In genomic region chr9:130780865-130781504, GRCh38 we compare ENCODE assay signal across 1 cellular context.
TF ChIP-seq lines count a peak whose summit lies in the region.

No MANE protein-coding gene starts in this region.

TF ChIP-seq in HEK293, 187 proteins besides CTCF, POLR2A, EP300 and RAD21 (continued from another document and continues in another):
- TF ChIP-seq, protein P1, sequence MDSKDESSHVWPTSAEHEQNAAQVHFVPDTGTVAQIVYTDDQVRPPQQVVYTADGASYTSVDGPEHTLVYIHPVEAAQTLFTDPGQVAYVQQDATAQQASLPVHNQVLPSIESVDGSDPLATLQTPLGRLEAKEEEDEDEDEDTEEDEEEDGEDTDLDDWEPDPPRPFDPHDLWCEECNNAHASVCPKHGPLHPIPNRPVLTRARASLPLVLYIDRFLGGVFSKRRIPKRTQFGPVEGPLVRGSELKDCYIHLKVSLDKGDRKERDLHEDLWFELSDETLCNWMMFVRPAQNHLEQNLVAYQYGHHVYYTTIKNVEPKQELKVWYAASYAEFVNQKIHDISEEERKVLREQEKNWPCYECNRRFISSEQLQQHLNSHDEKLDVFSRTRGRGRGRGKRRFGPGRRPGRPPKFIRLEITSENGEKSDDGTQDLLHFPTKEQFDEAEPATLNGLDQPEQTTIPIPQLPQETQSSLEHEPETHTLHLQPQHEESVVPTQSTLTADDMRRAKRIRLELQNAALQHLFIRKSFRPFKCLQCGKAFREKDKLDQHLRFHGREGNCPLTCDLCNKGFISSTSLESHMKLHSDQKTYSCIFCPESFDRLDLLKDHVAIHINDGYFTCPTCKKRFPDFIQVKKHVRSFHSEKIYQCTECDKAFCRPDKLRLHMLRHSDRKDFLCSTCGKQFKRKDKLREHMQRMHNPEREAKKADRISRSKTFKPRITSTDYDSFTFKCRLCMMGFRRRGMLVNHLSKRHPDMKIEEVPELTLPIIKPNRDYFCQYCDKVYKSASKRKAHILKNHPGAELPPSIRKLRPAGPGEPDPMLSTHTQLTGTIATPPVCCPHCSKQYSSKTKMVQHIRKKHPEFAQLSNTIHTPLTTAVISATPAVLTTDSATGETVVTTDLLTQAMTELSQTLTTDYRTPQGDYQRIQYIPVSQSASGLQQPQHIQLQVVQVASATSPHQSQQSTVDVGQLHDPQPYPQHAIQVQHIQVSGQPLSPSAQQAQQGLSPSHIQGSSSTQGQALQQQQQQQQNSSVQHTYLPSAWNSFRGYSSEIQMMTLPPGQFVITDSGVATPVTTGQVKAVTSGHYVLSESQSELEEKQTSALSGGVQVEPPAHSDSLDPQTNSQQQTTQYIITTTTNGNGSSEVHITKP (tag by site-specific recombination; IDR thresholded peaks at IDR 0.05), result peak; percentile 92
- TF ChIP-seq ZNF26 (tag by site-specific recombination; IDR thresholded peaks at IDR 0.05) (no peak), ZNF239 (tag by site-specific recombination; IDR thresholded peaks at IDR 0.05) (no peak), PRDM2 (tag by site-specific recombination; IDR thresholded peaks at IDR 0.05; ENCODE audit: borderline replicate concordance) (no peak), WT1 (tag by site-specific recombination; IDR thresholded peaks at IDR 0.05) (peak; percentile 83), ZNF174 (tag by site-specific recombination; IDR thresholded peaks at IDR 0.05) (no peak), HIC1 (tag by site-specific recombination; IDR thresholded peaks at IDR 0.05) (peak; percentile 80), ZNF785 (tag by site-specific recombination; IDR thresholded peaks at IDR 0.05) (no peak), ZNF513 (tag by site-specific recombination; IDR thresholded peaks at IDR 0.05) (no peak), ZNF214 (tag by site-specific recombination; IDR thresholded peaks at IDR 0.05; ENCODE audit: borderline replicate concordance) (no peak), IKZF3 (tag by site-specific recombination; IDR thresholded peaks at IDR 0.05) (peak; percentile 99), ZNF311 (tag by site-specific recombination; IDR thresholded peaks at IDR 0.05; ENCODE audit: borderline replicate concordance) (no peak), ZNF280D (tag by site-specific recombination; IDR thresholded peaks at IDR 0.05) (no peak), ZFHX2 (tag by site-specific recombination; conservative IDR thresholded peaks at IDR 0.05) (peak; percentile 72), ZBTB8A (tag by site-specific recombination; IDR thresholded peaks at IDR 0.05) (peak; percentile 87), ZNF555 (tag by site-specific recombination; conservative IDR thresholded peaks at IDR 0.05) (no peak), ZBTB17 (tag by site-specific recombination; IDR thresholded peaks at IDR 0.05) (peak; percentile 95), ZBTB10 (tag by site-specific recombination; IDR thresholded peaks at IDR 0.05) (peak; percentile 70; the same call in 1 of the 2 replicates)
- TF ChIP-seq, protein P2, sequence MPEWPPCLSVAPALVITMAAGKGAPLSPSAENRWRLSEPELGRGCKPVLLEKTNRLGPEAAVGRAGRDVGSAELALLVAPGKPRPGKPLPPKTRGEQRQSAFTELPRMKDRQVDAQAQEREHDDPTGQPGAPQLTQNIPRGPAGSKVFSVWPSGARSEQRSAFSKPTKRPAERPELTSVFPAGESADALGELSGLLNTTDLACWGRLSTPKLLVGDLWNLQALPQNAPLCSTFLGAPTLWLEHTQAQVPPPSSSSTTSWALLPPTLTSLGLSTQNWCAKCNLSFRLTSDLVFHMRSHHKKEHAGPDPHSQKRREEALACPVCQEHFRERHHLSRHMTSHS (tag by site-specific recombination; IDR thresholded peaks at IDR 0.05), result no peak
- TF ChIP-seq, protein P3, sequence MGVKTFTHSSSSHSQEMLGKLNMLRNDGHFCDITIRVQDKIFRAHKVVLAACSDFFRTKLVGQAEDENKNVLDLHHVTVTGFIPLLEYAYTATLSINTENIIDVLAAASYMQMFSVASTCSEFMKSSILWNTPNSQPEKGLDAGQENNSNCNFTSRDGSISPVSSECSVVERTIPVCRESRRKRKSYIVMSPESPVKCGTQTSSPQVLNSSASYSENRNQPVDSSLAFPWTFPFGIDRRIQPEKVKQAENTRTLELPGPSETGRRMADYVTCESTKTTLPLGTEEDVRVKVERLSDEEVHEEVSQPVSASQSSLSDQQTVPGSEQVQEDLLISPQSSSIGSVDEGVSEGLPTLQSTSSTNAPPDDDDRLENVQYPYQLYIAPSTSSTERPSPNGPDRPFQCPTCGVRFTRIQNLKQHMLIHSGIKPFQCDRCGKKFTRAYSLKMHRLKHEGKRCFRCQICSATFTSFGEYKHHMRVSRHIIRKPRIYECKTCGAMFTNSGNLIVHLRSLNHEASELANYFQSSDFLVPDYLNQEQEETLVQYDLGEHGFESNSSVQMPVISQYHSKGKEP (tag by site-specific recombination; IDR thresholded peaks at IDR 0.05), result peak; percentile 79; the same call in 1 of the 2 replicates
- TF ChIP-seq, protein P4, sequence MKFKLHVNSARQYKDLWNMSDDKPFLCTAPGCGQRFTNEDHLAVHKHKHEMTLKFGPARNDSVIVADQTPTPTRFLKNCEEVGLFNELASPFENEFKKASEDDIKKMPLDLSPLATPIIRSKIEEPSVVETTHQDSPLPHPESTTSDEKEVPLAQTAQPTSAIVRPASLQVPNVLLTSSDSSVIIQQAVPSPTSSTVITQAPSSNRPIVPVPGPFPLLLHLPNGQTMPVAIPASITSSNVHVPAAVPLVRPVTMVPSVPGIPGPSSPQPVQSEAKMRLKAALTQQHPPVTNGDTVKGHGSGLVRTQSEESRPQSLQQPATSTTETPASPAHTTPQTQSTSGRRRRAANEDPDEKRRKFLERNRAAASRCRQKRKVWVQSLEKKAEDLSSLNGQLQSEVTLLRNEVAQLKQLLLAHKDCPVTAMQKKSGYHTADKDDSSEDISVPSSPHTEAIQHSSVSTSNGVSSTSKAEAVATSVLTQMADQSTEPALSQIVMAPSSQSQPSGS (tag by site-specific recombination; IDR thresholded peaks at IDR 0.05; ENCODE audit: low read depth), result peak; percentile 92
